Comparison of ENCODE assay signal across 13 cellular contexts in the genomic region with DNA sequence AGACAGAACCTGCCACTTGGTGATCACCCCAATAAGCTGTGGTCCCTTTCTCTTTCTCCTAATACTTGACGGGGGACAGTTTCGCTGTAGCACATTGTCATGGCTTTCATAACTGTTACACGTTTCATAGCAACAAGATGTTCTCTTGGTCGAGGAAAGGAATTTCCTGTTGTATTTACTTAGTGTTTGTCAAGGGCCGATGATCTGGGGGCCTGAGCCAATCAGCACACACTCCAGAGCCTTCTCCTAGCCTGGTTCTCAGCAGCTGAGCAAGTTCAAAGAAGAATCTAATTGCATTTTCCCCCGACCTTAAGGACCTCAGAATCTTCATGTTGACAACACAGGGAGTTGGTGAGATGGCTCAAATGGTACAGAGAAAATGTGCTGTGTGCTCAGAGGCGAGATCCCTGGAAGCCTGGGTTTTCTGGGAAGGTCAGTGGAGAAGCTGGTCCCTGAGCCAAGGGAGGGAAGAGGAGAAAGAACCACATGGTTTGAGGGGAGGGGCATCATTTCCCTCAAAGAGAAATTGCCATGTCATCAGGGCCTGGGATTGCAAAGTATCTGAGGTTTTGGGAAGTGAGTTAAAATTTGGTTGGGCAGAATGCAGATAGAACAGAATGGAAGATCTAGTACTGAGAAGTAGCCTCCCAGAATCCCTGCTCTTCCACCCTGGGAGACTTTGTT.
A peak's percentile ranks its signal among the peaks of the same experiment; 100 is the strongest.
DNase-seq lines count a peak whose midpoint lies in the region; ATAC-seq and TF ChIP-seq lines count a peak whose summit lies in the region.
"Had no signal": no experiment of that assay in that cellular context is flagged by ENCODE, and none has a peak within 500 bp of the region (broad histone marks: within the 10 kb centered on the region; RNA-seq: fewer than 3 reads in every experiment).

No MANE protein-coding gene starts in this region.

- H3K27ac ChIP-seq in RWPE2 (ENCODE audit: poor library complexity, severe bottlenecking) (no peak overlapping the region), right cardiac atrium (ENCODE audit: low read length) (peak overlapping the region; percentile 31)
- H3K27ac ChIP-seq: psoas muscle, SJSA1 had no signal

- no peak overlapping the region for H3K27ac Mint-ChIP-seq in immature natural killer cell

- 32% methylated on average over 7 of the region's 7 CpGs for WGBS in right cardiac atrium

- peaks cover 2 to 7% (median 4%) of the 10 kb centered on the region in 3 donors for H3K27me3 Mint-ChIP-seq in immature natural killer cell (ENCODE audit: low read depth in 3 of 3)

- intact Hi-C loops in right cardiac atrium (cut with DNase I) = no loop called here

- H3K4me3 Mint-ChIP-seq in immature natural killer cell = no peak overlapping the region

- ATAC-seq in RWPE2 (ENCODE audit: low read depth) (peak; percentile 38; the same call in 1 of the 3 replicates), right cardiac atrium (peak; percentile 48 to 69), GM18867 (IDR thresholded peaks at IDR 0.05; ENCODE audit: unreplicated experiment) (no peak), GM21576 (IDR thresholded peaks at IDR 0.05; ENCODE audit: unreplicated experiment) (no peak)
- ATAC-seq: psoas muscle had no signal

- no peaks in the 10 kb centered on the region for H3K4me1 Mint-ChIP-seq in immature natural killer cell

- H3K4me3 ChIP-seq in RWPE2 (ENCODE audit: severe bottlenecking) (no peak overlapping the region), right cardiac atrium (ENCODE audit: low read length) (no peak overlapping the region)
- H3K4me3 ChIP-seq: psoas muscle, SJSA1 had no signal

- DNase-seq in ELR (ENCODE audit: low read depth) = peak; percentile 31
- DNase-seq in RWPE2 (ENCODE audit: low spot score) = no peak
- DNase-seq in right cardiac atrium = no peak
- peak; percentile 80 for DNase-seq in renal cortical epithelial cell (ENCODE audit: low read depth)
- DNase-seq in immature natural killer cell = no peak
- no peak for DNase-seq in NOMO-1 (lab: John Stamatoyannopoulos, UW; ENCODE audit: unreplicated experiment in 2 of 2)
- DNase-seq: activated CD4-positive, alpha-beta T cell treated with anti-CD3 and anti-CD28 coated beads for 4 hours; effector CD8-positive, alpha-beta T cell; NCI-H2107; psoas muscle had no signal

- no peaks in the 10 kb centered on the region for H3K36me3 Mint-ChIP-seq in immature natural killer cell

- H3K36me3 ChIP-seq in RWPE2 (ENCODE audit: low read depth) = no peaks in the 10 kb centered on the region
- H3K36me3 ChIP-seq: SJSA1 had no signal

- no peaks in the 10 kb centered on the region for H3K9me3 ChIP-seq in RWPE2 (ENCODE audit: severe bottlenecking)
- no peaks in the 10 kb centered on the region for H3K9me3 ChIP-seq in right cardiac atrium (ENCODE audit: control insufficient read depth, low read length)
- H3K9me3 ChIP-seq: psoas muscle, SJSA1 had no signal

- TF ChIP-seq CTCF in RWPE2 (IDR thresholded peaks at IDR 0.05; ENCODE audit: poor library complexity, severe bottlenecking) = no peak

- H3K27me3 ChIP-seq in RWPE2 (ENCODE audit: insufficient read depth, poor library complexity, severe bottlenecking) = no peaks in the 10 kb centered on the region
- H3K27me3 ChIP-seq in right cardiac atrium (ENCODE audit: control insufficient read depth, insufficient read depth) = no peaks in the 10 kb centered on the region
- H3K27me3 ChIP-seq: SJSA1 had no signal

- H3K9me3 Mint-ChIP-seq in immature natural killer cell = no peaks in the 10 kb centered on the region

- no peaks in the 10 kb centered on the region for H3K4me1 ChIP-seq in RWPE2 (ENCODE audit: insufficient read depth, poor library complexity, severe bottlenecking)
- H3K4me1 ChIP-seq in right cardiac atrium (ENCODE audit: control insufficient read depth, insufficient read depth, low read length) = peaks cover 2% of the 10 kb centered on the region
- H3K4me1 ChIP-seq: psoas muscle had no signal

Comparison
In these comparisons a context has a peak if more than half of its experiments do, and no peak if none do; other contexts are left out.
1. DNase-seq: peak in ELR (single experiment) and renal cortical epithelial cell (single experiment); none in RWPE2 (single experiment), right cardiac atrium (0 of 3), immature natural killer cell (0 of 3) and NOMO-1 (0 of 2).
2. ATAC-seq: peak in RWPE2 (single experiment) and right cardiac atrium (2 of 2); none in GM18867 (single experiment) and GM21576 (single experiment).